ENCODE assay signal across 8 cellular contexts in the genomic region with DNA sequence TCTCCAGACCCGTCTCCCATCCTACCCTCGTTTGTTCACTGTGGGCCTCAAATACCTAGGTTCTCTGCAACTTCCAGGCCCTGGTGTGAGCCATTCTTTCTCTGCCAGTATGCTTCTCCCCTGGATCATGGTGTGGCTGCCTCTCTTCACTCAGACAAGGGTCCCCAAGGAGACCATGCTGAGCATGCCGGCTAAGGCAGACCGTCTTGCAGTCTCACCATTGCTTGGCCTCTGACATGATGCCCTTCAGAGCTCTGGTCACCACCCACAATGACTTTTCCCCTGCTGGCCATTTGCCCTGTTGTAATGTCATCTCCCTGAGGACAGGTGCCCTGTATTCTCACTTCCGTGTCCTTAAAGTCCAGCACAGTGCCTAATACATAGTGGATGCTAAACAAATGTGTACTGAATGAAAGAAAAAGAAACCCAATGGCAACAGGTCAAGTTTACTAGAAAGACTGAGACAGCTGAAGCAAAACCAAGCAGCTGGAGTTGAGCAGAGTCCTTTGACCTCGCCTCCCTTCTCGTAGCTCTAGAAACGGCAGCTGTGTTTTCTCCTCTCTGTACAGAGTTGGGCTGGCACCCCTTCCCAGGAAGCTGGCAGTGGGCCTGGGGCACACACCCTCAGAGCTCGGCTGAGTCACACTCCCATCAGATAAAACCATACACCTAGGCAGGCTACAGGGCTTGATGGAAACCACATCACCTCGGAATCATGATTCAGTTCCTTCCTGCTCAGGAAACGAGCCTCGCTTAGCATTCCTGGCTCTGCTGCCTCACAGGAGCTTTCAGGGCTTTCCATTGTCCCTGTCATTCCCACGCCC. TPM values are rescaled to one million over a fixed set of nuclear protein-coding genes. Genes with fewer than 3 reads are reported as not detected.
DNase-seq lines count a peak whose midpoint lies in the region; ATAC-seq, FAIRE-seq and TF ChIP-seq lines count a peak whose summit lies in the region.

No MANE protein-coding gene starts in this region.

- no peak overlapping the region for H3K4me3 ChIP-seq in GM23248
- H3K4me3 ChIP-seq in K562 = no peak overlapping the region

- H3K4me3 Mint-ChIP-seq in stimulated activated effector memory CD8-positive, alpha-beta T cell treated with anti-CD3 and anti-CD28 coated beads, Interleukin-12 subunit alpha, Interleukin-12 subunit beta, amount 100 ng/mL, for 72 hours = peak overlapping the region; percentile 72

- H3K4me1 Mint-ChIP-seq in stimulated activated effector memory CD8-positive, alpha-beta T cell treated with anti-CD3 and anti-CD28 coated beads, Interleukin-12 subunit alpha, Interleukin-12 subunit beta, amount 100 ng/mL, for 72 hours = peaks cover 64% of the 10 kb centered on the region

- no peak for TF ChIP-seq EP300 in K562 (IDR thresholded peaks at IDR 0.05; ENCODE audit: low read length)

- H3K9ac ChIP-seq in GM23248 (no peak overlapping the region), K562 (ENCODE audit: insufficient read depth in 1 of 2, low read depth in 2 of 2, low read length in 2 of 2) (peak overlapping the region in 1 of 2 experiments; percentile 20; a peak in 1 of 4 replicates)

- H3K4me2 ChIP-seq in GM23248 (ENCODE audit: unreplicated experiment) = peak overlapping the region; percentile 48
- H3K4me2 ChIP-seq in K562 (ENCODE audit: insufficient read depth, low read length) = peak overlapping the region; percentile 3; the same call in 1 of the 2 replicates

- in situ Hi-C loops in GM23248 (cut with MboI) = no loop called here
- in situ Hi-C loops in K562 (cut with MboI) = no loop called here

- TF ChIP-seq POLR2A in K562 (conservative IDR thresholded peaks at IDR 0.05) = no peak

- WGBS in GM23248 (ENCODE audit: low coverage in 1 of 2, low lambda C conversion rate in 2 of 2, missing lambda C conversion rate in 2 of 2), 2 experiments = 29 to 34% methylated on average over 13 of the region's 13 CpGs
- 52% methylated on average over 10 of the region's 13 CpGs for WGBS in K562 (ENCODE audit: insufficient coverage, low coverage, missing lambda C conversion rate)

- no peak for TF ChIP-seq RAD21 in K562 (CRISPR knock-in tag; conservative IDR thresholded peaks at IDR 0.05 in 1 of 2, IDR thresholded peaks at IDR 0.05 in 1 of 2)

- intact Hi-C loops in K562 (cut with micrococcal nuclease) = no loop called here

- TF ChIP-seq CTCF in K562 (IDR thresholded peaks at IDR 0.05 in 2 of 3, conservative IDR thresholded peaks at IDR 0.05 in 1 of 3; ENCODE audit: insufficient read depth in 2 of 3, low read depth in 1 of 3, low read length in 3 of 3) (no peak), GM20000 (IDR thresholded peaks at IDR 0.05; ENCODE audit: extremely low read depth, missing control alignments) (no peak)

- peak; percentile 74 for ATAC-seq in SK-N-SH treated with all-trans-retinoic acid at 6 μM for 48 hours
- no peak for ATAC-seq in K562
- peak; percentile 64 for ATAC-seq in stimulated activated effector memory CD8-positive, alpha-beta T cell treated with anti-CD3 and anti-CD28 coated beads, Interleukin-12 subunit alpha, Interleukin-12 subunit beta, amount 100 ng/mL, for 72 hours
- ATAC-seq in HG03565 (IDR thresholded peaks at IDR 0.05; ENCODE audit: unreplicated experiment) = no peak

- no peak overlapping the region for H2AFZ ChIP-seq in GM23248
- 0 out of 2 replicates have a peak overlapping the region, but pooled peaks have one; percentile 9 for H2AFZ ChIP-seq in K562 (ENCODE audit: low read depth, low read length)

- H4K20me1 ChIP-seq in GM23248 (ENCODE audit: insufficient read depth) (no peaks in the 10 kb centered on the region), K562 (replicated peaks; ENCODE audit: control insufficient read depth, insufficient read depth, low read length) (no peaks in the 10 kb centered on the region)

- CTCF ChIA-PET in K562 (lab: Yijun Ruan, JAX; ENCODE audit: low intra/inter-chr PET ratio) = no interaction called here

- H3F3A ChIP-seq in GM23248 (ENCODE audit: insufficient read depth) = peaks cover 34% of the 10 kb centered on the region

- no peak for FAIRE-seq in K562 (lab: Jason Lieb, UNC)

- H3K9me2 ChIP-seq in GM23248 (ENCODE audit: insufficient read depth) = no peaks in the 10 kb centered on the region

- H3K4me1 ChIP-seq in GM23248 (ENCODE audit: insufficient read depth) (peaks cover 13% of the 10 kb centered on the region), K562 (replicated peaks in 1 of 2; ENCODE audit: control insufficient read depth in 2 of 2, insufficient read depth in 2 of 2, low read length in 2 of 2) (peaks cover 27 to 35% of the 10 kb centered on the region in 2 experiments)

- H3K9me1 ChIP-seq in K562 (ENCODE audit: control insufficient read depth, insufficient read depth, low read length) = no peaks in the 10 kb centered on the region

- POLR2A ChIA-PET in K562 (lab: Yijun Ruan, JAX) = interaction anchor here (0.6 to 1.3 kb wide), 6 partner anchors 8 to 213 kb away, joined by 3 to 4 read pairs (median 3); a partner anchor contains a TSS

- DNase-seq in GM23248 = peak; percentile 74
- DNase-seq in K562 (ENCODE audit: extremely low read depth in 1 of 4, low spot score in 3 of 4) = no peak
- DNase-seq in kidney glomerular epithelial cell (lab: John Stamatoyannopoulos, UW) = peak; percentile 52
- DNase-seq in stimulated activated effector memory CD8-positive, alpha-beta T cell treated with anti-CD3 and anti-CD28 coated beads, Interleukin-12 subunit alpha, Interleukin-12 subunit beta, amount 100 ng/mL, for 72 hours (ENCODE audit: low spot score in 2 of 2) = no peak
- DNase-seq in GM20000 (ENCODE audit: low spot score) = no peak
- DNase-seq in NCI-H526 (lab: John Stamatoyannopoulos, UW) = no peak

- no peaks in the 10 kb centered on the region for H3K79me2 ChIP-seq in GM23248 (ENCODE audit: insufficient read depth)
- no peaks in the 10 kb centered on the region for H3K79me2 ChIP-seq in K562 (ENCODE audit: control insufficient read depth, insufficient read depth, low read length)

- no peaks in the 10 kb centered on the region for H3K9me3 Mint-ChIP-seq in stimulated activated effector memory CD8-positive, alpha-beta T cell treated with anti-CD3 and anti-CD28 coated beads, Interleukin-12 subunit alpha, Interleukin-12 subunit beta, amount 100 ng/mL, for 72 hours

- H3K9me3 ChIP-seq in GM23248 (ENCODE audit: low read depth) = no peaks in the 10 kb centered on the region
- H3K9me3 ChIP-seq in K562 (replicated peaks; ENCODE audit: control insufficient read depth, insufficient read depth, low read depth, low read length) = no peaks in the 10 kb centered on the region

- peaks cover 24% of the 10 kb centered on the region; the same call in 1 of the 2 replicates for H3K36me3 ChIP-seq in GM23248 (ENCODE audit: low read depth)
- H3K36me3 ChIP-seq in K562 (ENCODE audit: control insufficient read depth, insufficient read depth, low read length) = peaks cover 32% of the 10 kb centered on the region

- peaks cover 48% of the 10 kb centered on the region for H3K36me3 Mint-ChIP-seq in stimulated activated effector memory CD8-positive, alpha-beta T cell treated with anti-CD3 and anti-CD28 coated beads, Interleukin-12 subunit alpha, Interleukin-12 subunit beta, amount 100 ng/mL, for 72 hours

- peak overlapping the region; percentile 93 for H3K27ac Mint-ChIP-seq in stimulated activated effector memory CD8-positive, alpha-beta T cell treated with anti-CD3 and anti-CD28 coated beads, Interleukin-12 subunit alpha, Interleukin-12 subunit beta, amount 100 ng/mL, for 72 hours

- H3K27ac ChIP-seq in GM23248 (0 out of 2 replicates have a peak overlapping the region, but pooled peaks have one; percentile 0), K562 (ENCODE audit: extremely low read depth, low read depth, low read length) (no peak overlapping the region; the same call in 2 of the 3 replicates)

- BruUV-seq in K562 (replicated peaks; lab: Mats Ljungman, UMichigan) = no TSS peak

- H3K27me3 ChIP-seq in GM23248 (replicated peaks; ENCODE audit: insufficient read depth) (no peaks in the 10 kb centered on the region), K562 (ENCODE audit: control insufficient read depth in 2 of 2, insufficient read depth in 2 of 2, low read length in 2 of 2) (no peaks in the 10 kb centered on the region)

RNA-seq across cellular contexts. Expression of a gene that starts 8.6 kb away (rescaled TPM):
- total RNA-seq in GM23248 (2014; rRNA removed; shearing (Covaris generic)) = not detected in 2 replicates
- 0.11 TPM in 1 of 2 replicates, not detected in the other for polyA plus RNA-seq in GM23248 (2016; fragmentation: Nextera tagmentation; extraction: Ambion mirVana)
- total RNA-seq in K562 (2011; cell fraction: chromatin; rRNA removed; ENCODE audit: low replicate concordance) = not detected in 2 replicates
- total RNA-seq in K562 (2011; cell fraction: nucleolus; rRNA removed) = 0.13 TPM in 1 of 2 replicates, not detected in the other
- 0.15 TPM in 1 of 2 replicates, not detected in the other for total RNA-seq in K562 (2011; cell fraction: nucleoplasm; rRNA removed)
- not detected in 2 replicates for total RNA-seq in K562 (2014; rRNA removed)
- not detected in 2 replicates for total RNA-seq in K562 (2014; rRNA removed; fragmentation: Illumina TruSeq; extraction: Trizol)
- not detected in 2 replicates for total RNA-seq in K562 (2015; rRNA removed; fragmentation: Illumina TruSeq; extraction: Trizol)
- total RNA-seq in K562 (2021) = not detected in 2 replicates
- polyA plus RNA-seq in K562 (2011; rRNA removed) = not detected in 2 replicates
- polyA plus RNA-seq in K562 (2011; cell fraction: cytosol; rRNA removed) = not detected in 2 replicates
- 0.10 TPM in 1 of 2 replicates, not detected in the other for polyA plus RNA-seq in K562 (2011; cell fraction: nucleus; rRNA removed)
- 0.01 and 0.21 TPM in 2 replicates for polyA plus RNA-seq in K562 (2012)
- not detected in 2 replicates for polyA plus RNA-seq in K562 (2014; fragmentation: Illumina TruSeq; extraction: Trizol)
- not detected for polyA plus RNA-seq in K562 (2014; fragmentation: Nextera tagmentation; extraction: Ambion mirVana)
- not detected in 2 replicates for polyA plus RNA-seq in K562 (2014; rRNA removed)
- polyA minus RNA-seq in K562 (2011; rRNA and poly(A)+ RNA removed) = not detected in 2 replicates
- polyA minus RNA-seq in K562 (2011; cell fraction: cytosol; rRNA and poly(A)+ RNA removed) = not detected in 2 replicates
- polyA minus RNA-seq in K562 (2011; cell fraction: nucleus; rRNA and poly(A)+ RNA removed) = not detected in 2 replicates

RNA-seq across cellular contexts. Expression of a gene that starts 18.8 kb away (rescaled TPM):
- total RNA-seq in GM23248 (2014; rRNA removed; shearing (Covaris generic)) = 21.2 and 33.9 TPM in 2 replicates
- polyA plus RNA-seq in GM23248 (2016; fragmentation: Nextera tagmentation; extraction: Ambion mirVana) (30.4 and 31.0 TPM in 2 replicates), K562 (2011; rRNA removed) (30.4 and 34.4 TPM in 2 replicates), K562 (2014; fragmentation: Illumina TruSeq; extraction: Trizol) (39.2 and 41.6 TPM in 2 replicates), K562 (2014; fragmentation: Nextera tagmentation; extraction: Ambion mirVana) (10 to 100 TPM; 37.8 to 49.5 TPM), K562 (2014; rRNA removed) (21.4 and 24.4 TPM in 2 replicates)
- 14.5 and 27.2 TPM in 2 replicates for total RNA-seq in K562 (2011; cell fraction: chromatin; rRNA removed; ENCODE audit: low replicate concordance)
- total RNA-seq in K562 (2011; cell fraction: nucleolus; rRNA removed) = 14.3 and 26.5 TPM in 2 replicates
- total RNA-seq in K562 (2011; cell fraction: nucleoplasm; rRNA removed) = 13.9 and 14.0 TPM in 2 replicates
- total RNA-seq in K562 (2014; rRNA removed) (21.8 and 27.3 TPM in 2 replicates), K562 (2014; rRNA removed; fragmentation: Illumina TruSeq; extraction: Trizol) (22.7 and 23.8 TPM in 2 replicates), K562 (2015; rRNA removed; fragmentation: Illumina TruSeq; extraction: Trizol) (34.5 and 36.8 TPM in 2 replicates), K562 (2021) (24.3 and 27.6 TPM in 2 replicates)
- 35.6 and 59.5 TPM in 2 replicates for polyA plus RNA-seq in K562 (2011; cell fraction: cytosol; rRNA removed)
- 26.6 and 46.7 TPM in 2 replicates for polyA plus RNA-seq in K562 (2011; cell fraction: nucleus; rRNA removed)
- polyA plus RNA-seq in K562 (2012) = 28.0 and 35.8 TPM in 2 replicates
- polyA minus RNA-seq in K562 (2011; rRNA and poly(A)+ RNA removed) = 21.4 and 27.1 TPM in 2 replicates
- 20.3 and 25.5 TPM in 2 replicates for polyA minus RNA-seq in K562 (2011; cell fraction: cytosol; rRNA and poly(A)+ RNA removed)
- polyA minus RNA-seq in K562 (2011; cell fraction: nucleus; rRNA and poly(A)+ RNA removed) = 9.0 and 9.6 TPM in 2 replicates

RNA-seq across cellular contexts. Expression of a gene that starts 22.2 kb away (rescaled TPM):
- total RNA-seq in GM23248 (2014; rRNA removed; shearing (Covaris generic)) = 124 and 137 TPM in 2 replicates
- 95.1 and 105 TPM in 2 replicates for polyA plus RNA-seq in GM23248 (2016; fragmentation: Nextera tagmentation; extraction: Ambion mirVana)
- 4.4 and 12.4 TPM in 2 replicates for total RNA-seq in K562 (2011; cell fraction: chromatin; rRNA removed; ENCODE audit: low replicate concordance)
- 15.1 and 18.7 TPM in 2 replicates for total RNA-seq in K562 (2011; cell fraction: nucleolus; rRNA removed)
- 6.9 and 10.0 TPM in 2 replicates for total RNA-seq in K562 (2011; cell fraction: nucleoplasm; rRNA removed)
- total RNA-seq in K562 (2014; rRNA removed) = 49.1 and 56.9 TPM in 2 replicates
- total RNA-seq in K562 (2014; rRNA removed; fragmentation: Illumina TruSeq; extraction: Trizol) = 9.6 and 11.4 TPM in 2 replicates
- total RNA-seq in K562 (2015; rRNA removed; fragmentation: Illumina TruSeq; extraction: Trizol) = 26.8 and 27.0 TPM in 2 replicates
- total RNA-seq in K562 (2021) = 49.1 and 53.6 TPM in 2 replicates
- 35.7 and 47.1 TPM in 2 replicates for polyA plus RNA-seq in K562 (2011; rRNA removed)
- 68.9 and 112 TPM in 2 replicates for polyA plus RNA-seq in K562 (2011; cell fraction: cytosol; rRNA removed)
- 30.0 and 32.4 TPM in 2 replicates for polyA plus RNA-seq in K562 (2011; cell fraction: nucleus; rRNA removed)
- 38.0 and 90.9 TPM in 2 replicates for polyA plus RNA-seq in K562 (2012)
- polyA plus RNA-seq in K562 (2014; fragmentation: Illumina TruSeq; extraction: Trizol) = 29.7 and 43.9 TPM in 2 replicates
- 1 to 10 TPM in 1 of 2 experiments, under 1 TPM in 1; 0.11 to 1.7 TPM for polyA plus RNA-seq in K562 (2014; fragmentation: Nextera tagmentation; extraction: Ambion mirVana)
- polyA plus RNA-seq in K562 (2014; rRNA removed) = 59.4 and 61.9 TPM in 2 replicates
- 21.1 and 22.8 TPM in 2 replicates for polyA minus RNA-seq in K562 (2011; rRNA and poly(A)+ RNA removed)
- 37.2 and 37.3 TPM in 2 replicates for polyA minus RNA-seq in K562 (2011; cell fraction: cytosol; rRNA and poly(A)+ RNA removed)
- 6.6 and 9.1 TPM in 2 replicates for polyA minus RNA-seq in K562 (2011; cell fraction: nucleus; rRNA and poly(A)+ RNA removed)

RNA-seq across cellular contexts. Expression of a gene that starts 28.8 kb away (rescaled TPM):
- 26.7 and 35.7 TPM in 2 replicates for total RNA-seq in GM23248 (2014; rRNA removed; shearing (Covaris generic))
- polyA plus RNA-seq in GM23248 (2016; fragmentation: Nextera tagmentation; extraction: Ambion mirVana) = 19.3 and 21.6 TPM in 2 replicates
- 11.6 and 26.7 TPM in 2 replicates for total RNA-seq in K562 (2011; cell fraction: chromatin; rRNA removed; ENCODE audit: low replicate concordance)
- 12.4 and 21.7 TPM in 2 replicates for total RNA-seq in K562 (2011; cell fraction: nucleolus; rRNA removed)
- total RNA-seq in K562 (2011; cell fraction: nucleoplasm; rRNA removed) = 15.0 and 16.4 TPM in 2 replicates
- total RNA-seq in K562 (2014; rRNA removed) = 4.4 and 4.5 TPM in 2 replicates
- 3.3 TPM in 2 replicates for total RNA-seq in K562 (2014; rRNA removed; fragmentation: Illumina TruSeq; extraction: Trizol)
- 2.0 and 2.8 TPM in 2 replicates for total RNA-seq in K562 (2015; rRNA removed; fragmentation: Illumina TruSeq; extraction: Trizol)
- total RNA-seq in K562 (2021) = 5.0 and 7.0 TPM in 2 replicates
- polyA plus RNA-seq in K562 (2011; rRNA removed) = 9.2 and 9.9 TPM in 2 replicates
- polyA plus RNA-seq in K562 (2011; cell fraction: cytosol; rRNA removed) = 9.0 and 11.2 TPM in 2 replicates
- 37.5 and 44.1 TPM in 2 replicates for polyA plus RNA-seq in K562 (2011; cell fraction: nucleus; rRNA removed)
- polyA plus RNA-seq in K562 (2012) = 5.9 and 21.1 TPM in 2 replicates
- 6.5 and 6.6 TPM in 2 replicates for polyA plus RNA-seq in K562 (2014; fragmentation: Illumina TruSeq; extraction: Trizol)
- 1 to 10 TPM; 1.4 to 1.5 TPM for polyA plus RNA-seq in K562 (2014; fragmentation: Nextera tagmentation; extraction: Ambion mirVana)
- polyA plus RNA-seq in K562 (2014; rRNA removed) = 4.6 and 6.9 TPM in 2 replicates
- 4.8 and 5.7 TPM in 2 replicates for polyA minus RNA-seq in K562 (2011; rRNA and poly(A)+ RNA removed)
- 2.2 and 2.7 TPM in 2 replicates for polyA minus RNA-seq in K562 (2011; cell fraction: cytosol; rRNA and poly(A)+ RNA removed)
- 6.2 and 7.9 TPM in 2 replicates for polyA minus RNA-seq in K562 (2011; cell fraction: nucleus; rRNA and poly(A)+ RNA removed)

Comparison
In these comparisons a context has a peak if more than half of its experiments do, and no peak if none do; other contexts are left out.
1. DNase-seq: peak in GM23248 (single experiment) and kidney glomerular epithelial cell (single experiment); none in K562 (0 of 4), stimulated activated effector memory CD8-positive, alpha-beta T cell treated with anti-CD3 and anti-CD28 coated beads, Interleukin-12 subunit alpha, Interleukin-12 subunit beta, amount 100 ng/mL, for 72 hours (0 of 2), GM20000 (single experiment) and NCI-H526 (0 of 2).
2. ATAC-seq: peak in SK-N-SH treated with all-trans-retinoic acid at 6 μM for 48 hours (single experiment) and stimulated activated effector memory CD8-positive, alpha-beta T cell treated with anti-CD3 and anti-CD28 coated beads, Interleukin-12 subunit alpha, Interleukin-12 subunit beta, amount 100 ng/mL, for 72 hours (single experiment); none in K562 (single experiment) and HG03565 (single experiment).